Comparison of ENCODE assay signal across 8 cellular contexts in genomic region chr1:161200992-161201827, GRCh38. TPM values are rescaled to one million over a fixed set of nuclear protein-coding genes. Genes with fewer than 3 reads are reported as not detected.
DNase-seq lines count a peak whose midpoint lies in the region; ATAC-seq, FAIRE-seq and TF ChIP-seq lines count a peak whose summit lies in the region.

No MANE protein-coding gene starts in this region.

- H3K27me3 ChIP-seq in HUES64 (ENCODE audit: insufficient read depth, low read length) (no peaks in the 10 kb centered on the region), keratinocyte (ENCODE audit: control insufficient read depth, extremely low read depth, insufficient read depth, low read length) (no peaks in the 10 kb centered on the region)

- H3K79me2 ChIP-seq in keratinocyte (ENCODE audit: control insufficient read depth, insufficient read depth, low read length) = peaks cover 21% of the 10 kb centered on the region

- H3K4me1 Mint-ChIP-seq in stimulated activated naive B cell treated with anti-CD40 and anti-IgM and Interleukin-4, amounts not matched to agents 10 μg/mL and 1 μg/mL and 100 μg/mL, for 72 hours = peaks cover 26 to 31% of the 10 kb centered on the region in 2 donors

- H3K27ac ChIP-seq in HUES64 (ENCODE audit: low read depth, low read length) (peak overlapping the region; percentile 95), keratinocyte (ENCODE audit: control insufficient read depth, insufficient read depth, low read length) (peak overlapping the region; percentile 92)

- H3K27me3 Mint-ChIP-seq in stimulated activated naive B cell treated with anti-CD40 and anti-IgM and Interleukin-4, amounts not matched to agents 10 μg/mL and 1 μg/mL and 100 μg/mL, for 72 hours = no peaks in the 10 kb centered on the region

- H3K36me3 ChIP-seq in HUES64 (ENCODE audit: insufficient read depth, low read length) (peaks cover 25% of the 10 kb centered on the region), keratinocyte (ENCODE audit: control insufficient read depth in 2 of 2, extremely low read depth in 1 of 2, insufficient read depth in 2 of 2, low read length in 2 of 2) (peaks cover 5 to 12% of the 10 kb centered on the region in 2 experiments)

- 82% methylated on average over 13 of the region's 13 CpGs for WGBS in HUES64

- peak; percentile 63 for DNase-seq in Ammon's horn (ENCODE audit: low spot score)
- DNase-seq in astrocyte of the cerebellum (ENCODE audit: low read depth) = no peak
- no peak for DNase-seq in keratinocyte (ENCODE audit: low read depth, low spot score)
- DNase-seq in stimulated activated naive B cell treated with anti-CD40 and anti-IgM and Interleukin-4, amounts not matched to agents 10 μg/mL and 1 μg/mL and 100 μg/mL, for 72 hours = no peak
- DNase-seq in mesenteric fat pad (ENCODE audit: low spot score) = no peak
- DNase-seq in NCI-H1436 treated with DMSO at 0.1 percent for 48 hours (lab: John Stamatoyannopoulos, UW) = no peak

- H3K36me3 Mint-ChIP-seq in stimulated activated naive B cell treated with anti-CD40 and anti-IgM and Interleukin-4, amounts not matched to agents 10 μg/mL and 1 μg/mL and 100 μg/mL, for 72 hours = peaks cover 13 to 21% of the 10 kb centered on the region in 2 donors

- H3K27ac Mint-ChIP-seq in stimulated activated naive B cell treated with anti-CD40 and anti-IgM and Interleukin-4, amounts not matched to agents 10 μg/mL and 1 μg/mL and 100 μg/mL, for 72 hours = peak overlapping the region; percentile 97

- H3K4me3 ChIP-seq in HUES64 (ENCODE audit: low read length) (peak overlapping the region; percentile 86), astrocyte of the cerebellum (ENCODE audit: low read depth, low read length) (peak overlapping the region; percentile 97), keratinocyte (ENCODE audit: control insufficient read depth in 2 of 3, extremely low read depth in 1 of 3, insufficient read depth in 2 of 3, low read depth in 1 of 3, low read length in 3 of 3) (peak overlapping the region in 2 of 3 experiments; percentile 68 to 89)

- H3K9ac ChIP-seq in HUES64 (ENCODE audit: low read depth, low read length) (peak overlapping the region; percentile 75), keratinocyte (ENCODE audit: control insufficient read depth, extremely low read depth, insufficient read depth, low read length) (peak overlapping the region; percentile 94)

- H3K9me3 ChIP-seq in HUES64 (ENCODE audit: insufficient read depth, low read depth, low read length) (no peaks in the 10 kb centered on the region), keratinocyte (ENCODE audit: control insufficient read depth, low read depth, low read length) (no peaks in the 10 kb centered on the region)

- peak; percentile 48 for FAIRE-seq in keratinocyte (lab: Jason Lieb, UNC)

- peak overlapping the region; percentile 79 for H2AFZ ChIP-seq in keratinocyte (ENCODE audit: control insufficient read depth, low read length)

- H4K20me1 ChIP-seq in keratinocyte (ENCODE audit: control insufficient read depth, extremely low read depth, insufficient read depth, low read length) = no peaks in the 10 kb centered on the region

- TF ChIP-seq CTCF in astrocyte of the cerebellum (IDR thresholded peaks at IDR 0.05; ENCODE audit: low read depth, low read length, missing control alignments) (no peak), keratinocyte (optimal IDR thresholded peaks at IDR 0.05 in 1 of 3, IDR thresholded peaks at IDR 0.05 in 1 of 3, conservative IDR thresholded peaks at IDR 0.05 in 1 of 3; ENCODE audit: extremely low read depth in 1 of 3, insufficient read depth in 2 of 3, low read length in 3 of 3) (no peak)

- dilution Hi-C loops in keratinocyte (cut with MboI; ENCODE audit: extremely low pct_ligation_motif_present, low sequenced_read_pairs) = no loop called here

- H3K9me3 Mint-ChIP-seq in stimulated activated naive B cell treated with anti-CD40 and anti-IgM and Interleukin-4, amounts not matched to agents 10 μg/mL and 1 μg/mL and 100 μg/mL, for 72 hours = no peaks in the 10 kb centered on the region

- H3K4me1 ChIP-seq in HUES64 (ENCODE audit: insufficient read depth, low read length) = peaks cover 56% of the 10 kb centered on the region
- H3K4me1 ChIP-seq in keratinocyte (ENCODE audit: control insufficient read depth, extremely low read depth, insufficient read depth, low read length) = peaks cover 47% of the 10 kb centered on the region

- in situ Hi-C loops in astrocyte of the cerebellum (cut with HindIII; ENCODE audit: low sequenced_read_pairs) = loop anchor here (25.0 kb wide), 1 partner anchor 536 kb away; the partner anchor contains the start of gene DUSP12

- no peak for ATAC-seq in stimulated activated naive B cell treated with anti-CD40 and anti-IgM and Interleukin-4, amounts not matched to agents 10 μg/mL and 1 μg/mL and 100 μg/mL, for 72 hours (replicated peaks)
- ATAC-seq in HG03520 (IDR thresholded peaks at IDR 0.05; ENCODE audit: unreplicated experiment) = no peak

- H3K9me1 ChIP-seq in keratinocyte (ENCODE audit: control insufficient read depth, extremely low read depth, insufficient read depth, low read length) = no peaks in the 10 kb centered on the region

- H3K4me3 Mint-ChIP-seq in stimulated activated naive B cell treated with anti-CD40 and anti-IgM and Interleukin-4, amounts not matched to agents 10 μg/mL and 1 μg/mL and 100 μg/mL, for 72 hours = peak overlapping the region; percentile 92 to 94

- H3K4me2 ChIP-seq in keratinocyte (ENCODE audit: control insufficient read depth, extremely low read depth, insufficient read depth, low read depth, low read length) = peak overlapping the region; percentile 85

RNA-seq across cellular contexts. Expression of gene NDUFS2, which starts 1.0 kb away (rescaled TPM):
- polyA plus RNA-seq in HUES64 (2013, experiment 1 of 2) = 72.0 TPM
- polyA plus RNA-seq in HUES64 (2013, experiment 2 of 2) = 79.8 TPM
- polyA plus RNA-seq in keratinocyte = 105 to 136 TPM (median 135 TPM) in 3 replicates
- polyA plus RNA-seq in keratinocyte (2011; ENCODE audit: low read depth) = 90.2 TPM
- polyA plus RNA-seq in keratinocyte (2011; cell fraction: cytosol; rRNA removed) = 100.0 and 117 TPM in 2 replicates
- 109 and 115 TPM in 2 replicates for polyA plus RNA-seq in keratinocyte (2011; cell fraction: nucleus; rRNA removed)
- polyA plus RNA-seq in keratinocyte (2012; ENCODE audit: low replicate concordance) = 79.8 and 86.9 TPM in 2 replicates
- polyA minus RNA-seq in keratinocyte = 88.1 to 130 TPM (median 111 TPM) in 3 replicates
- polyA minus RNA-seq in keratinocyte (2011; cell fraction: cytosol; rRNA and poly(A)+ RNA removed) = 115 TPM
- 70.5 and 92.9 TPM in 2 replicates for polyA minus RNA-seq in keratinocyte (2011; cell fraction: nucleus; rRNA and poly(A)+ RNA removed)
- 96.1 TPM for total RNA-seq in mesenteric fat pad

RNA-seq across cellular contexts. Expression of gene ADAMTS4, which starts 2.4 kb away (rescaled TPM):
- polyA plus RNA-seq in HUES64 (2013, experiment 1 of 2) = 2.0 TPM
- polyA plus RNA-seq in HUES64 (2013, experiment 2 of 2) = 2.6 TPM
- 0.22 to 0.36 TPM (median 0.35 TPM) in 3 replicates for polyA plus RNA-seq in keratinocyte
- polyA plus RNA-seq in keratinocyte (2011; ENCODE audit: low read depth) = not detected
- 0.11 and 0.13 TPM in 2 replicates for polyA plus RNA-seq in keratinocyte (2011; cell fraction: cytosol; rRNA removed)
- 0.61 and 1.00 TPM in 2 replicates for polyA plus RNA-seq in keratinocyte (2011; cell fraction: nucleus; rRNA removed)
- 0.65 TPM in 1 of 2 replicates, not detected in the other for polyA plus RNA-seq in keratinocyte (2012; ENCODE audit: low replicate concordance)
- polyA minus RNA-seq in keratinocyte = 0.30 to 1.0 TPM (median 0.83 TPM) in 3 replicates
- 0.96 TPM for polyA minus RNA-seq in keratinocyte (2011; cell fraction: cytosol; rRNA and poly(A)+ RNA removed)
- polyA minus RNA-seq in keratinocyte (2011; cell fraction: nucleus; rRNA and poly(A)+ RNA removed) = 1.2 TPM in 2 replicates
- 438 TPM for total RNA-seq in mesenteric fat pad

RNA-seq across cellular contexts. Expression of gene FCER1G, which starts 13.9 kb away (rescaled TPM):
- polyA plus RNA-seq in HUES64 (2013, experiment 1 of 2) = 1.1 TPM
- polyA plus RNA-seq in HUES64 (2013, experiment 2 of 2) = 0.89 TPM
- polyA plus RNA-seq in keratinocyte = 0.51 to 1.2 TPM (median 0.62 TPM) in 3 replicates
- polyA plus RNA-seq in keratinocyte (2011; ENCODE audit: low read depth) = not detected
- polyA plus RNA-seq in keratinocyte (2011; cell fraction: cytosol; rRNA removed) = 0.39 and 0.75 TPM in 2 replicates
- 1.1 and 1.3 TPM in 2 replicates for polyA plus RNA-seq in keratinocyte (2011; cell fraction: nucleus; rRNA removed)
- 0.53 and 1.4 TPM in 2 replicates for polyA plus RNA-seq in keratinocyte (2012; ENCODE audit: low replicate concordance)
- not detected in 3 replicates for polyA minus RNA-seq in keratinocyte
- not detected for polyA minus RNA-seq in keratinocyte (2011; cell fraction: cytosol; rRNA and poly(A)+ RNA removed)
- not detected in 2 replicates for polyA minus RNA-seq in keratinocyte (2011; cell fraction: nucleus; rRNA and poly(A)+ RNA removed)
- 176 TPM for total RNA-seq in mesenteric fat pad

RNA-seq across cellular contexts. Expression of gene APOA2, which starts 22.2 kb away (rescaled TPM):
- polyA plus RNA-seq in HUES64 (2013, experiment 1 of 2) = 19.6 TPM
- polyA plus RNA-seq in HUES64 (2013, experiment 2 of 2) = 33.2 TPM
- not detected in 3 replicates for polyA plus RNA-seq in keratinocyte
- polyA plus RNA-seq in keratinocyte (2011; ENCODE audit: low read depth) = 1.8 TPM
- not detected in 2 replicates for polyA plus RNA-seq in keratinocyte (2011; cell fraction: cytosol; rRNA removed)
- polyA plus RNA-seq in keratinocyte (2011; cell fraction: nucleus; rRNA removed) = not detected in 2 replicates
- polyA plus RNA-seq in keratinocyte (2012; ENCODE audit: low replicate concordance) = 1.2 TPM in 1 of 2 replicates, not detected in the other
- 1.2 TPM in 1 of 3 replicates, not detected in the others for polyA minus RNA-seq in keratinocyte
- polyA minus RNA-seq in keratinocyte (2011; cell fraction: cytosol; rRNA and poly(A)+ RNA removed) = not detected
- not detected in 2 replicates for polyA minus RNA-seq in keratinocyte (2011; cell fraction: nucleus; rRNA and poly(A)+ RNA removed)
- total RNA-seq in mesenteric fat pad = not detected

RNA-seq across cellular contexts. Expression of gene B4GALT3, which starts 23.9 kb away (rescaled TPM):
- polyA plus RNA-seq in HUES64 (2013, experiment 1 of 2) = 27.8 TPM
- 29.9 TPM for polyA plus RNA-seq in HUES64 (2013, experiment 2 of 2)
- polyA plus RNA-seq in keratinocyte = 19.1 to 24.8 TPM (median 21.1 TPM) in 3 replicates
- 15.5 TPM for polyA plus RNA-seq in keratinocyte (2011; ENCODE audit: low read depth)
- polyA plus RNA-seq in keratinocyte (2011; cell fraction: cytosol; rRNA removed) = 17.5 and 22.2 TPM in 2 replicates
- polyA plus RNA-seq in keratinocyte (2011; cell fraction: nucleus; rRNA removed) = 34.4 and 45.3 TPM in 2 replicates
- 18.6 and 30.6 TPM in 2 replicates for polyA plus RNA-seq in keratinocyte (2012; ENCODE audit: low replicate concordance)
- polyA minus RNA-seq in keratinocyte = 9.5 to 29.2 TPM (median 17.0 TPM) in 3 replicates
- 22.1 TPM for polyA minus RNA-seq in keratinocyte (2011; cell fraction: cytosol; rRNA and poly(A)+ RNA removed)
- 8.0 and 9.4 TPM in 2 replicates for polyA minus RNA-seq in keratinocyte (2011; cell fraction: nucleus; rRNA and poly(A)+ RNA removed)
- 32.1 TPM for total RNA-seq in mesenteric fat pad
